In the genomic region with DNA sequence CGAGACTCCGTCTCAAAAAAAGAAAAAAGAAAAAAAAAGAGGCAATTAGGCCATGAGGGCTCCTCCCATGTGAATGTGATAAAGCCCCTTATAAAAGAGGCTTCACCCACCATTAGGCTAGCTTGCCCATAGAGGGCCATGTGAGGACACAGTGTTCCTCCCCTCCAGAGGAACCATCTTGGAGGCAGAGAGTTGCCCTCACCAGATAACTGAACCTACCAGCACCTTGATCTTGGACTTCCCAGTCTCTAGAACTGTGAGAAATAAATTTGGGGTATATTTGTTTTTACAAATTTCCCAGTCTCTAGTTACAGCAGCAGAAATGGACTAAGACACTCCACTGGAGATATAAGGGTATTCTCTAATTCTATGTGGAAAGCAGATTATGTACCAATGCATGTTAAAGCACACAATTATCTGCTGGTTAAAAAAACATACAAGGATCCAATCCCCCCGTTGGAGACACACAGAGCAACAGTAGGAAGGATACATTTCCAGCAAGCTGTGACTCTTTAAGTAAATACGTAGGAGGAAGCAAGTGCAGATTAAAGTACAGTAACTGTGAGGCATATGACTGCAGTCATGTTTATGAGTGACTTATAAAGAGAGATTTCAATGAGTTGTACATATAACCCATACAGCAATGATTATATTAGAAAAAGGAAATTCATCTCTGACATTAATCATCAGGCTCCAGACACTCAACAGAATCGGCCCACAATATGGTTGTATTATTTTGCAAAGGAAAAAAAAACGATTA, we compare ENCODE assay signal across 11 cellular contexts. TPM values are rescaled to one million over a fixed set of nuclear protein-coding genes. Genes with fewer than 3 reads are reported as not detected.
DNase-seq lines count a peak whose midpoint lies in the region; ATAC-seq and TF ChIP-seq lines count a peak whose summit lies in the region.
"Had no signal": no experiment of that assay in that cellular context is flagged by ENCODE, and none has a peak within 500 bp of the region (broad histone marks: within the 10 kb centered on the region; RNA-seq: fewer than 3 reads in every experiment).

No MANE protein-coding gene starts in this region.

- peak in 1 of 2 donors; percentile 49 for TF ChIP-seq POLR2A in Peyer's patch (IDR thresholded peaks at IDR 0.05)

- no peak for TF ChIP-seq CTCF in Peyer's patch (IDR thresholded peaks at IDR 0.05)
- TF ChIP-seq CTCF in upper lobe of right lung (IDR thresholded peaks at IDR 0.05), result no peak
- TF ChIP-seq CTCF in left ventricle myocardium inferior (IDR thresholded peaks at IDR 0.05; ENCODE audit: borderline replicate concordance), result no peak

- no peaks in the 10 kb centered on the region for H3K27me3 ChIP-seq in Peyer's patch
- H3K27me3 ChIP-seq in upper lobe of right lung, result no peaks in the 10 kb centered on the region
- H3K27me3 ChIP-seq in left ventricle myocardium inferior (ENCODE audit: low read depth), result no peaks in the 10 kb centered on the region
- H3K27me3 ChIP-seq: SJCRH30 had no signal

- H3K27ac ChIP-seq in Peyer's patch, result peak overlapping the region in 3 of 4 donors; percentile 68 to 89 (median 80)
- H3K27ac ChIP-seq in upper lobe of right lung, result no peak overlapping the region
- H3K27ac ChIP-seq in left ventricle myocardium inferior (replicated peaks), result no peak overlapping the region
- H3K27ac ChIP-seq: 22Rv1, SJCRH30 had no signal

- H3K36me3 ChIP-seq in Peyer's patch, result no peaks in the 10 kb centered on the region
- H3K36me3 ChIP-seq in upper lobe of right lung, result no peaks in the 10 kb centered on the region
- H3K36me3 ChIP-seq in left ventricle myocardium inferior, result no peaks in the 10 kb centered on the region
- H3K36me3 ChIP-seq: SJCRH30 had no signal

- H3K4me1 ChIP-seq in Peyer's patch (peaks cover 0 to 36% (median 0%) of the 10 kb centered on the region in 4 donors), upper lobe of right lung (peaks cover 48% of the 10 kb centered on the region), left ventricle myocardium inferior (peaks cover 65% of the 10 kb centered on the region)

- DNase-seq in DMS 273 (lab: John Stamatoyannopoulos, UW; ENCODE audit: unreplicated experiment), result peak; percentile 13
- DNase-seq in DMS 273 treated with DMSO at 0.1 percent for 48 hours (lab: John Stamatoyannopoulos, UW), result no peak
- DNase-seq in Peyer's patch, result no peak
- DNase-seq in glomerular visceral epithelial cell (ENCODE audit: extremely low spot score), result peak; percentile 77
- no peak for DNase-seq in upper lobe of right lung
- DNase-seq in left ventricle myocardium inferior, result no peak
- no peak for DNase-seq in NCI-H1105 (lab: John Stamatoyannopoulos, UW)
- DNase-seq: activated T-cell treated with anti-CD3 and anti-CD28 coated beads for 4 hours, SJCRH30 had no signal

- intact Hi-C loops in upper lobe of right lung (cut with DNase I), result no loop called here
- intact Hi-C loops in left ventricle myocardium inferior (cut with micrococcal nuclease), result no loop called here

- H3K9me3 ChIP-seq in Peyer's patch, result no peaks in the 10 kb centered on the region
- no peaks in the 10 kb centered on the region for H3K9me3 ChIP-seq in upper lobe of right lung
- no peaks in the 10 kb centered on the region for H3K9me3 ChIP-seq in left ventricle myocardium inferior (replicated peaks)
- H3K9me3 ChIP-seq: SJCRH30 had no signal

- peak overlapping the region in 1 of 4 donors; percentile 6 for H3K4me3 ChIP-seq in Peyer's patch
- H3K4me3 ChIP-seq in upper lobe of right lung, result no peak overlapping the region
- no peak overlapping the region for H3K4me3 ChIP-seq in left ventricle myocardium inferior
- H3K4me3 ChIP-seq: SJCRH30 had no signal

- peak; percentile 75 for ATAC-seq in upper lobe of right lung
- no peak for ATAC-seq in HG03460 (IDR thresholded peaks at IDR 0.05; ENCODE audit: unreplicated experiment)

RNA-seq across cellular contexts. Expression of a gene that starts 21.4 kb away (rescaled TPM):
- 10 to 100 TPM; 23.1 to 55.0 (median 48.1) TPM for total RNA-seq in Peyer's patch
- 33.8 TPM for total RNA-seq in upper lobe of right lung
- 8.8 TPM for total RNA-seq in left ventricle myocardium inferior

Comparison
In these comparisons a context has a peak if more than half of its experiments do, and no peak if none do; other contexts are left out.
1. DNase-seq: peak in DMS 273 (single experiment) and glomerular visceral epithelial cell (single experiment); none in DMS 273 treated with DMSO at 0.1 percent for 48 hours (single experiment), Peyer's patch (0 of 3), upper lobe of right lung (single experiment), left ventricle myocardium inferior (single experiment) and NCI-H1105 (single experiment).
2. H3K27ac ChIP-seq: peak in Peyer's patch (3 of 4); none in upper lobe of right lung (single experiment) and left ventricle myocardium inferior (single experiment).